In genomic region chr4:10020871-10021676, GRCh38 we compare ENCODE assay signal across 10 cellular contexts. TPM values are rescaled to one million over a fixed set of nuclear protein-coding genes. Genes with fewer than 3 reads are reported as not detected.
DNase-seq lines count a peak whose midpoint lies in the region; ATAC-seq and TF ChIP-seq lines count a peak whose summit lies in the region.
"Had no signal": no experiment of that assay in that cellular context is flagged by ENCODE, and none has a peak within 500 bp of the region (broad histone marks: within the 10 kb centered on the region; RNA-seq: fewer than 3 reads in every experiment).

TSS of gene SLC2A9 (minus strand) at chr4:10021497. CDS start at chr4:10021429, 68 bp downstream.

- TF ChIP-seq POLR2A in breast epithelium (IDR thresholded peaks at IDR 0.05) = no peak

- H3K4me1 Mint-ChIP-seq in stimulated activated effector memory CD8-positive, alpha-beta T cell treated with anti-CD3 and anti-CD28 coated beads, Interleukin-12 subunit alpha, Interleukin-12 subunit beta, amount 100 ng/mL, for 72 hours = peaks cover 28% of the 10 kb centered on the region
- peaks cover 6% of the 10 kb centered on the region for H3K4me1 Mint-ChIP-seq in activated T-helper 2 cell treated with anti-CD3 and anti-CD28 coated beads, Interferon-gamma antibody, Interleukin-2, Interleukin-4, amounts not matched to agents 10 μg/mL and 5 μg/mL and 100 μg/mL, durations not matched to agents 14 hours and 24 hours and 36 hours (ENCODE audit: low read depth)

- H3K9me3 ChIP-seq in breast epithelium = no peaks in the 10 kb centered on the region

- peaks cover 5% of the 10 kb centered on the region for H3K36me3 Mint-ChIP-seq in stimulated activated effector memory CD8-positive, alpha-beta T cell treated with anti-CD3 and anti-CD28 coated beads, Interleukin-12 subunit alpha, Interleukin-12 subunit beta, amount 100 ng/mL, for 72 hours
- no peaks in the 10 kb centered on the region for H3K36me3 Mint-ChIP-seq in activated T-helper 2 cell treated with anti-CD3 and anti-CD28 coated beads, Interferon-gamma antibody, Interleukin-2, Interleukin-4, amounts not matched to agents 10 μg/mL and 5 μg/mL and 100 μg/mL, durations not matched to agents 14 hours and 24 hours and 36 hours (ENCODE audit: low read depth)

- peak within 1 kb of the TSS; percentile 30 for H3K27ac Mint-ChIP-seq in stimulated activated effector memory CD8-positive, alpha-beta T cell treated with anti-CD3 and anti-CD28 coated beads, Interleukin-12 subunit alpha, Interleukin-12 subunit beta, amount 100 ng/mL, for 72 hours
- H3K27ac Mint-ChIP-seq in activated T-helper 2 cell treated with anti-CD3 and anti-CD28 coated beads, Interferon-gamma antibody, Interleukin-2, Interleukin-4, amounts not matched to agents 10 μg/mL and 5 μg/mL and 100 μg/mL, durations not matched to agents 14 hours and 24 hours and 36 hours = no peak within 1 kb of the TSS

- H3K4me3 Mint-ChIP-seq in stimulated activated effector memory CD8-positive, alpha-beta T cell treated with anti-CD3 and anti-CD28 coated beads, Interleukin-12 subunit alpha, Interleukin-12 subunit beta, amount 100 ng/mL, for 72 hours = no peak within 1 kb of the TSS
- H3K4me3 Mint-ChIP-seq in activated T-helper 2 cell treated with anti-CD3 and anti-CD28 coated beads, Interferon-gamma antibody, Interleukin-2, Interleukin-4, amounts not matched to agents 10 μg/mL and 5 μg/mL and 100 μg/mL, durations not matched to agents 14 hours and 24 hours and 36 hours (ENCODE audit: low read depth) = no peak within 1 kb of the TSS

- H3K27ac ChIP-seq in breast epithelium = peak within 1 kb of the TSS; percentile 87 to 89
- H3K27ac ChIP-seq in layer of hippocampus (ENCODE audit: low read depth, low read length) = peak within 1 kb of the TSS; percentile 71

- ATAC-seq in stimulated activated effector memory CD8-positive, alpha-beta T cell treated with anti-CD3 and anti-CD28 coated beads, Interleukin-12 subunit alpha, Interleukin-12 subunit beta, amount 100 ng/mL, for 72 hours = no peak
- ATAC-seq in HG02798 (IDR thresholded peaks at IDR 0.05; ENCODE audit: poor library complexity, unreplicated experiment) (no peak), HG03139 (IDR thresholded peaks at IDR 0.05; ENCODE audit: unreplicated experiment) (no peak), GM21367 (IDR thresholded peaks at IDR 0.05; ENCODE audit: unreplicated experiment) (no peak)

- no peaks in the 10 kb centered on the region for H3K27me3 Mint-ChIP-seq in activated T-helper 2 cell treated with anti-CD3 and anti-CD28 coated beads, Interferon-gamma antibody, Interleukin-2, Interleukin-4, amounts not matched to agents 10 μg/mL and 5 μg/mL and 100 μg/mL, durations not matched to agents 14 hours and 24 hours and 36 hours (ENCODE audit: low read depth)

- H3K4me3 ChIP-seq in breast epithelium = peak within 1 kb of the TSS in 2 of 3 donors; percentile 41 to 54

- intact Hi-C loops in breast epithelium (cut with DNase I; ENCODE audit: low total_unique reads) = no loop called here
- intact Hi-C loops in activated T-helper 2 cell treated with anti-CD3 and anti-CD28 coated beads, Interferon-gamma antibody, Interleukin-2, Interleukin-4, amounts not matched to agents 10 μg/mL and 5 μg/mL and 100 μg/mL, durations not matched to agents 14 hours and 24 hours and 36 hours (cut with micrococcal nuclease) = no loop called here

- DNase-seq in GM03348 (ENCODE audit: low spot score) = peak; percentile 64
- DNase-seq in breast epithelium (ENCODE audit: low spot score in 2 of 2) = peak in 1 of 2 donors; percentile 71
- DNase-seq in stimulated activated effector memory CD8-positive, alpha-beta T cell treated with anti-CD3 and anti-CD28 coated beads, Interleukin-12 subunit alpha, Interleukin-12 subunit beta, amount 100 ng/mL, for 72 hours (ENCODE audit: low spot score in 2 of 2) = no peak
- no peak for DNase-seq in activated T-helper 2 cell treated with anti-CD3 and anti-CD28 coated beads, Interferon-gamma antibody, Interleukin-2, Interleukin-4, amounts not matched to agents 10 μg/mL and 5 μg/mL and 100 μg/mL, durations not matched to agents 14 hours and 24 hours and 36 hours (ENCODE audit: low spot score)
- DNase-seq: NCI-H2171 treated with DMSO at 0.1 percent for 48 hours, T-helper 9 cell had no signal

- TF ChIP-seq CTCF in breast epithelium (IDR thresholded peaks at IDR 0.05) = no peak

- no peaks in the 10 kb centered on the region for H3K27me3 ChIP-seq in breast epithelium
- no peaks in the 10 kb centered on the region for H3K27me3 ChIP-seq in layer of hippocampus (ENCODE audit: control insufficient read depth, insufficient read depth, low read length)

- H3K4me1 ChIP-seq in breast epithelium = peaks cover 0 to 6% of the 10 kb centered on the region in 2 donors

- no peaks in the 10 kb centered on the region for H3K36me3 ChIP-seq in breast epithelium

- no peaks in the 10 kb centered on the region for H3K9me3 Mint-ChIP-seq in stimulated activated effector memory CD8-positive, alpha-beta T cell treated with anti-CD3 and anti-CD28 coated beads, Interleukin-12 subunit alpha, Interleukin-12 subunit beta, amount 100 ng/mL, for 72 hours
- no peaks in the 10 kb centered on the region for H3K9me3 Mint-ChIP-seq in activated T-helper 2 cell treated with anti-CD3 and anti-CD28 coated beads, Interferon-gamma antibody, Interleukin-2, Interleukin-4, amounts not matched to agents 10 μg/mL and 5 μg/mL and 100 μg/mL, durations not matched to agents 14 hours and 24 hours and 36 hours

RNA-seq across cellular contexts. Expression of gene SLC2A9, which starts in this region (rescaled TPM):
- total RNA-seq in breast epithelium = 10 to 100 TPM in 1 of 3 donors, 1 to 10 TPM in 2; 6.2 to 10.7 (median 9.5) TPM
- total RNA-seq in activated T-helper 2 cell treated with anti-CD3 and anti-CD28 coated beads, Interferon-gamma antibody, Interleukin-2, Interleukin-4, amounts not matched to agents 10 μg/mL and 5 μg/mL and 100 μg/mL, durations not matched to agents 14 hours and 24 hours and 36 hours = 1.3 and 2.4 TPM in 2 replicates
